In the genomic region with DNA sequence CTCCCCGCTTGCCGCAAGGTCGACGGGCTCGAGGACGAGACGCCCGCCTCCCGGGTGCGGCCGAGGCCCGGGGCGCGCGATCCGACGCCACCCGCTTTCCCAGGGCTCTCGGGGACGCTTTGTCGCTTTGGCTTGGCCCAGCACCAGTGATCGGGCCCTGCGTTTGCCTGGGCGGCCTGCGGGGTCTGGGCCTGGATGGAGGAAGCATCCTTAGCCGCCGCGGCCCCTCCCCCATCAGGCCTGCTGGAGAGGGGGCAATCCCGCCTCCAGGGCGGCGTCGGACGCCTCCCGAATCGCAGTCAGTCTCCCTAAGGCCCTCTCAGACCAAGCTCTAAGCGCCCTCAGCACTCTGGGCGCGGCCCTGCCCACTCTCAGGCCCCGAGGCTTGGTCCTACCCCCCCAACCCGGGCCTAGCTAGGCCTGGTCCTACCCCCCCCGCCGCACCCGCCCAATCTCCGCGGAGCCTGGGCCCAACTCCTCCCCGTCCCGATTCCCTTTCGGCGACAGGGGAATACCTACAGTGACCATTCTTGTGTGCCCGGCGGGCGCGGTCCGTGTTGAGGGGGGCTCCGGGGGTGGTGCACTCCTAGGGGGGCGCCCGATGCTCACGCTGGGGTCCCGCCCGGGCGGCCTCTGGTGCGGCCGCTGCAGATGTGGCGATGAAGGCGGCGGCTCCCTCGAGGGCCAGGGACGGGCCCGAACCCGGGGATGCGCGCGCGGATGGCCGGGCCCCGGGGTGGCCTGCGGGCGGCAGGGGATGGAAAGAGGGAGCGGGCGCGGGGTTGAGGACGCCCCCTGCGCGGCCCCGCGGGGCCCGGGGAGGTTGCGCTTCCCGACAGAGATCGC, we compare ENCODE assay signal across 12 cellular contexts. TPM values are rescaled to one million over a fixed set of nuclear protein-coding genes. Genes with fewer than 3 reads are reported as not detected.
DNase-seq lines count a peak whose midpoint lies in the region; ATAC-seq and TF ChIP-seq lines count a peak whose summit lies in the region.
"Had no signal": no experiment of that assay in that cellular context is flagged by ENCODE, and none has a peak within 500 bp of the region (broad histone marks: within the 10 kb centered on the region; RNA-seq: fewer than 3 reads in every experiment).

No MANE protein-coding gene starts in this region.

- no peak for ATAC-seq in GM21825 (IDR thresholded peaks at IDR 0.05; ENCODE audit: unreplicated experiment)

- TF ChIP-seq CTCF in esophagus muscularis mucosa (IDR thresholded peaks at IDR 0.05): no peak

- peaks cover 25% of the 10 kb centered on the region for H3K27me3 ChIP-seq in MG63
- peaks cover 15 to 64% (median 47%) of the 10 kb centered on the region in 4 donors for H3K27me3 ChIP-seq in esophagus muscularis mucosa

- TF ChIP-seq POLR2A in esophagus muscularis mucosa (IDR thresholded peaks at IDR 0.05; ENCODE audit: low read depth): no peak

- H3K4me1 ChIP-seq in esophagus muscularis mucosa: peaks cover 36 to 45% (median 44%) of the 10 kb centered on the region in 4 donors

- no peak overlapping the region for H3K27ac ChIP-seq in esophagus muscularis mucosa (replicated peaks in 1 of 4)
- H3K27ac ChIP-seq: upper lobe of right lung, VCaP had no signal

- no peak for TF ChIP-seq EP300 in esophagus muscularis mucosa (IDR thresholded peaks at IDR 0.05)

- H3K9me3 ChIP-seq in MG63 (no peaks in the 10 kb centered on the region), esophagus muscularis mucosa (peaks cover 0 to 4% (median 0%) of the 10 kb centered on the region in 4 donors)
- H3K9me3 ChIP-seq: upper lobe of right lung had no signal

- H3K36me3 ChIP-seq in MG63: peaks cover 2% of the 10 kb centered on the region; the same call in 1 of the 2 replicates
- H3K36me3 ChIP-seq in esophagus muscularis mucosa: peaks cover 8 to 20% (median 10%) of the 10 kb centered on the region in 4 donors
- H3K36me3 ChIP-seq: upper lobe of right lung had no signal

- WGBS in esophagus muscularis mucosa: 13% methylated on average over 8 of the region's 90 CpGs

- no peak overlapping the region for H3K4me3 ChIP-seq in MG63
- peak overlapping the region; percentile 27 to 33 (median 32) for H3K4me3 ChIP-seq in esophagus muscularis mucosa
- H3K4me3 ChIP-seq: upper lobe of right lung had no signal

- DNase-seq in NCI-H748 (lab: John Stamatoyannopoulos, UW; ENCODE audit: unreplicated experiment) (peak; percentile 58), NCI-H748 treated with DMSO at 0.1 percent for 48 hours (lab: John Stamatoyannopoulos, UW) (no peak), MG63 (peak; percentile 45), esophagus muscularis mucosa (ENCODE audit: extremely low spot score) (no peak), retina (peak; percentile 67), RPMI8226 (no peak), UCSD-AML1 (lab: John Stamatoyannopoulos, UW; ENCODE audit: unreplicated experiment) (no peak)
- DNase-seq: activated CD8-positive, alpha-beta memory T cell treated with anti-CD3 and anti-CD28 coated beads, Interleukin-2, amount 50 U/mL, for 4 hours; effector CD8-positive, alpha-beta T cell; upper lobe of right lung had no signal

- intact Hi-C loops in esophagus muscularis mucosa (cut with DNase I): no loop called here

RNA-seq across cellular contexts. Expression of a gene that starts 0.5 kb away (rescaled TPM):
- not detected in 2 replicates for total RNA-seq in MG63 (2014; rRNA removed; shearing (Covaris generic); ENCODE audit: low replicate concordance)
- under 1 TPM; under 0.01 to 0.69 (median 0.31) TPM for total RNA-seq in esophagus muscularis mucosa
- total RNA-seq: upper lobe of right lung had no signal

RNA-seq across cellular contexts. Expression of a gene that starts 25.3 kb away (rescaled TPM):
- 7.4 and 12.8 TPM in 2 replicates for total RNA-seq in MG63 (2014; rRNA removed; shearing (Covaris generic); ENCODE audit: low replicate concordance)
- total RNA-seq in esophagus muscularis mucosa: 10 to 100 TPM in 1 of 4 donors, 1 to 10 TPM in 3; 9.1 to 13.9 (median 9.4) TPM

RNA-seq across cellular contexts. Expression of a gene that starts 44.9 kb away (rescaled TPM):
- total RNA-seq in MG63 (2014; rRNA removed; shearing (Covaris generic); ENCODE audit: low replicate concordance): 93.3 and 256 TPM in 2 replicates
- 100 to 1,000 TPM in 2 of 4 donors, 10 to 100 TPM in 2; 81.0 to 141 (median 98.7) TPM for total RNA-seq in esophagus muscularis mucosa

RNA-seq across cellular contexts. Expression of a gene that starts 45.4 kb away (rescaled TPM):
- total RNA-seq in MG63 (2014; rRNA removed; shearing (Covaris generic); ENCODE audit: low replicate concordance): 0.22 and 2.0 TPM in 2 replicates
- under 1 TPM in 2 of 4 donors, not detected in 2; 0.39 to 0.83 TPM for total RNA-seq in esophagus muscularis mucosa

RNA-seq across cellular contexts. Expression of a gene that starts 48.6 kb away (rescaled TPM):
- 139 and 196 TPM in 2 replicates for total RNA-seq in MG63 (2014; rRNA removed; shearing (Covaris generic); ENCODE audit: low replicate concordance)
- total RNA-seq in esophagus muscularis mucosa: 10 to 100 TPM; 72.7 to 97.5 (median 81.8) TPM

Comparison
In these comparisons a context has a peak if more than half of its experiments do, and no peak if none do; other contexts are left out.
1. DNase-seq: peak in NCI-H748 (single experiment), MG63 (single experiment) and retina (single experiment); none in NCI-H748 treated with DMSO at 0.1 percent for 48 hours (single experiment), esophagus muscularis mucosa (single experiment), RPMI8226 (single experiment) and UCSD-AML1 (single experiment).